8 cellular contexts compared by ENCODE assay signal in the genomic region with DNA sequence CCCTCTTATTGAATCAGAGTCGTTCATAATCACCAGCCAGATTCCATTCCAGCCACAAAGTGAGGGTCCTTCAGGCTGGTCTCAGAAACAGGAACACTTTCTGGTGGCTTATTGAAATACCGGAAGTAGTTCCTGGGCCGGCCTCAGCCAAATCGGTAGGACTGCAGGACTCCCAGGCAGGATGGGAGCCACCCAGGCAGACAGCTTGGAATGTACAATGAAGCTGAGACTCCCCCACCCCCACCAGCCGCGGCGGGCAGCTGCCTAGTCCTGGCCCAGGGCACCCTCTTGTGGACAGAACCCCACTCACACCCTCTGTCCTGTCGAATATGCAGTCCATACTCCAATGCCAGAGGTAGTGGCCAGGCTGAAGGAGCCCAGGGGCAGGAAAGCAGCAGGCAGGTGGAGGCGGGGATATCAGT. TPM values are rescaled to one million over a fixed set of nuclear protein-coding genes. Genes with fewer than 3 reads are reported as not detected.
DNase-seq lines count a peak whose midpoint lies in the region; ATAC-seq and TF ChIP-seq lines count a peak whose summit lies in the region.

No MANE protein-coding gene starts in this region.

- TF ChIP-seq POLR2A in lower leg skin (IDR thresholded peaks at IDR 0.05): no peak

- ATAC-seq in HG03432 (IDR thresholded peaks at IDR 0.05; ENCODE audit: unreplicated experiment): peak; percentile 50
- ATAC-seq in GM19324 (IDR thresholded peaks at IDR 0.05; ENCODE audit: low FRiP score, unreplicated experiment): no peak

- DNase-seq in GM10248 (ENCODE audit: extremely low spot score): peak; percentile 89
- DNase-seq in NCI-H748 (lab: John Stamatoyannopoulos, UW; ENCODE audit: unreplicated experiment): peak; percentile 90
- peak; percentile 66 for DNase-seq in activated CD4-positive, alpha-beta T cell treated with anti-CD3 and anti-CD28 coated beads, Interleukin-2, amount 50 U/mL, for 1 hour
- peak; percentile 78 to 96 for DNase-seq in lower leg skin (ENCODE audit: low spot score in 2 of 2)
- DNase-seq in stimulated activated CD4-positive, alpha-beta T cell treated with anti-CD3 and anti-CD28 coated beads, TNF-alpha, amount 100 ng/mL, for 24 hours (ENCODE audit: low read depth in 3 of 3): peak; percentile 41 to 78 (median 56)

- TF ChIP-seq CTCF in GM10248 (IDR thresholded peaks at IDR 0.05; ENCODE audit: control extremely low read depth, extremely low read depth, low read depth, missing control alignments) (peak; percentile 87), lower leg skin (IDR thresholded peaks at IDR 0.05) (peak in 1 of 3 donors; percentile 70)

- no peaks in the 10 kb centered on the region for H3K27me3 Mint-ChIP-seq in dendritic cell treated with granulocyte-macrophage colony-stimulating factor and Interleukin-4, amounts not matched to agents 40 ng/mL and 50 ng/mL, for 4 days

- CTCF ChIA-PET in GM10248 (lab: Yijun Ruan, JAX): interaction anchor here (0.6 to 4.4 kb wide), 15 partner anchors 13 to 314 kb away, joined by 3 to 41 read pairs (median 3); a partner anchor contains a TSS

- H3K36me3 Mint-ChIP-seq in dendritic cell treated with granulocyte-macrophage colony-stimulating factor and Interleukin-4, amounts not matched to agents 40 ng/mL and 50 ng/mL, for 4 days (ENCODE audit: low read depth): peaks cover 32% of the 10 kb centered on the region

- H3K27ac Mint-ChIP-seq in dendritic cell treated with granulocyte-macrophage colony-stimulating factor and Interleukin-4, amounts not matched to agents 40 ng/mL and 50 ng/mL, for 4 days: peak overlapping the region; percentile 81

- intact Hi-C loops in dendritic cell treated with granulocyte-macrophage colony-stimulating factor and Interleukin-4, amounts not matched to agents 40 ng/mL and 50 ng/mL, for 4 days (cut with micrococcal nuclease): loop anchor here (2.0 to 5.0 kb wide), 2 partner anchors 260 to 313 kb away; no protein-coding TSS in a partner anchor
- intact Hi-C loops in lower leg skin (cut with DNase I; ENCODE audit: low total_unique reads): no loop called here

- no peak overlapping the region for H3K4me3 ChIP-seq in lower leg skin (ENCODE audit: low read depth, poor library complexity, severe bottlenecking)

- H3K4me1 Mint-ChIP-seq in dendritic cell treated with granulocyte-macrophage colony-stimulating factor and Interleukin-4, amounts not matched to agents 40 ng/mL and 50 ng/mL, for 4 days (ENCODE audit: low read depth): peaks cover 22% of the 10 kb centered on the region

- WGBS in lower leg skin, 2 donors: 11 to 12% methylated on average over 9 of the region's 9 CpGs

- no peak overlapping the region for H3K4me3 Mint-ChIP-seq in dendritic cell treated with granulocyte-macrophage colony-stimulating factor and Interleukin-4, amounts not matched to agents 40 ng/mL and 50 ng/mL, for 4 days

- POLR2A ChIA-PET in GM10248 (lab: Yijun Ruan, JAX): no interaction called here

- H3K9me3 Mint-ChIP-seq in dendritic cell treated with granulocyte-macrophage colony-stimulating factor and Interleukin-4, amounts not matched to agents 40 ng/mL and 50 ng/mL, for 4 days: no peaks in the 10 kb centered on the region

RNA-seq across cellular contexts. Expression of a gene that starts 43.8 kb away (rescaled TPM):
- total RNA-seq in lower leg skin: 10 to 100 TPM; 30.4 to 70.9 (median 39.8) TPM

RNA-seq across cellular contexts. Expression of a gene that starts 53.3 kb away (rescaled TPM):
- 10 to 100 TPM; 20.2 to 38.3 (median 26.0) TPM for total RNA-seq in lower leg skin
